Comparison of ENCODE assay signal across 1 cellular context in the genomic region with DNA sequence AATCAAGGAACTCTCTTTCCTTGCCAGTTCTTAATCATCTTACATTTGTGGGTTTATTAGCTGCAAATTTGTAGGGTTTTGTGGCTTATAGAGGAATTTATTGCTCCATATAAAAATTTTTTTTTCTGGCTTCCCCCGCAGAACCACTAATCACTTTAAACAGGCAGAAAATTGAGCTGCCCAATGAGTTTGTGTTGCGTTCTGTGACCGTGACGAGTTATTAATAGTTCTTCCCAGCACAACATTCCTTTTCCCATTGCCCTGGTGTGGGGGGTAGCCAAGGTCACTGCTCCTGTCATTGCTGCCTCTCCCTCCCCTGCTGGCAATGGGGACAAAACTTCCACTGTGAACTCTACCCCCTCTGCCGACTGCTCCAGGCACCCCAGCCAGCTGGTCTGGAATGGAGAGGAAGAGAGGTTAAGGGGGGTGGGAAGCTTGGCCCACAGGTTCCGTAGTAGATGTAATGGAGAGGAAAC.
TF ChIP-seq lines count a peak whose summit lies in the region.

No MANE protein-coding gene starts in this region.

TF ChIP-seq in HepG2, 621 proteins besides CTCF, POLR2A, EP300 and RAD21 (continued from another document and continues in another):
- no peak for TF ChIP-seq AKAP8 (CRISPR knock-in tag; IDR thresholded peaks at IDR 0.05)
- TF ChIP-seq SMYD3 (CRISPR knock-in tag; IDR thresholded peaks at IDR 0.05) = no peak
- no peak for TF ChIP-seq FOXP1 (IDR thresholded peaks at IDR 0.05)
- no peak for TF ChIP-seq FOXP1 (CRISPR knock-in tag; IDR thresholded peaks at IDR 0.05)
- TF ChIP-seq ZNF572 (CRISPR knock-in tag; IDR thresholded peaks at IDR 0.05) = no peak
- TF ChIP-seq, protein P1, sequence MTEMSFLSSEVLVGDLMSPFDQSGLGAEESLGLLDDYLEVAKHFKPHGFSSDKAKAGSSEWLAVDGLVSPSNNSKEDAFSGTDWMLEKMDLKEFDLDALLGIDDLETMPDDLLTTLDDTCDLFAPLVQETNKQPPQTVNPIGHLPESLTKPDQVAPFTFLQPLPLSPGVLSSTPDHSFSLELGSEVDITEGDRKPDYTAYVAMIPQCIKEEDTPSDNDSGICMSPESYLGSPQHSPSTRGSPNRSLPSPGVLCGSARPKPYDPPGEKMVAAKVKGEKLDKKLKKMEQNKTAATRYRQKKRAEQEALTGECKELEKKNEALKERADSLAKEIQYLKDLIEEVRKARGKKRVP (CRISPR knock-in tag; IDR thresholded peaks at IDR 0.05) = no peak
- TF ChIP-seq ZNF703 (CRISPR knock-in tag; IDR thresholded peaks at IDR 0.05; ENCODE audit: borderline replicate concordance) = no peak
- TF ChIP-seq, protein P2, sequence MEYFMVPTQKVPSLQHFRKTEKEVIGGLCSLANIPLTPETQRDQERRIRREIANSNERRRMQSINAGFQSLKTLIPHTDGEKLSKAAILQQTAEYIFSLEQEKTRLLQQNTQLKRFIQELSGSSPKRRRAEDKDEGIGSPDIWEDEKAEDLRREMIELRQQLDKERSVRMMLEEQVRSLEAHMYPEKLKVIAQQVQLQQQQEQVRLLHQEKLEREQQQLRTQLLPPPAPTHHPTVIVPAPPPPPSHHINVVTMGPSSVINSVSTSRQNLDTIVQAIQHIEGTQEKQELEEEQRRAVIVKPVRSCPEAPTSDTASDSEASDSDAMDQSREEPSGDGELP (IDR thresholded peaks at IDR 0.05; ENCODE audit: borderline replicate concordance, low read depth) = peak; percentile 66; the same call in 1 of the 2 replicates
- TF ChIP-seq PHB2 (IDR thresholded peaks at IDR 0.05; ENCODE audit: partially characterized antibody) = no peak
- peak; percentile 22; the same call in 1 of the 2 replicates for TF ChIP-seq STAG1 (CRISPR knock-in tag; IDR thresholded peaks at IDR 0.05)
- TF ChIP-seq ZFX (CRISPR knock-in tag; IDR thresholded peaks at IDR 0.05; ENCODE audit: low read depth) = peak; percentile 22; the same call in 1 of the 2 replicates
- no peak for TF ChIP-seq ZNF549 (CRISPR knock-in tag; IDR thresholded peaks at IDR 0.05)
- TF ChIP-seq HDAC1 (CRISPR knock-in tag; IDR thresholded peaks at IDR 0.05) = no peak
- TF ChIP-seq ZNF224 (CRISPR knock-in tag; IDR thresholded peaks at IDR 0.05) = no peak
- no peak for TF ChIP-seq EED (CRISPR knock-in tag; IDR thresholded peaks at IDR 0.05)
- TF ChIP-seq, protein P3, sequence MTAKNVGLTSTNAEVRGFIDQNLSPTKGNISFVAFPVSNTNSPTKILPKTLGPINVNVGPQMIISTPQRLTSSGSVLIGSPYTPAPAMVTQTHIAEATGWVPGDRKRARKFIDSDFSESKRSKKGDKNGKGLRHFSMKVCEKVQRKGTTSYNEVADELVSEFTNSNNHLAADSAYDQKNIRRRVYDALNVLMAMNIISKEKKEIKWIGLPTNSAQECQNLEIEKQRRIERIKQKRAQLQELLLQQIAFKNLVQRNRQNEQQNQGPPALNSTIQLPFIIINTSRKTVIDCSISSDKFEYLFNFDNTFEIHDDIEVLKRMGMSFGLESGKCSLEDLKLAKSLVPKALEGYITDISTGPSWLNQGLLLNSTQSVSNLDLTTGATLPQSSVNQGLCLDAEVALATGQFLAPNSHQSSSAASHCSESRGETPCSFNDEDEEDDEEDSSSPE (CRISPR knock-in tag; IDR thresholded peaks at IDR 0.05) = no peak
- TF ChIP-seq TEAD3 (CRISPR knock-in tag; optimal IDR thresholded peaks at IDR 0.05; ENCODE audit: borderline replicate concordance) = peak; percentile 16
- peak; percentile 48; the same call in 1 of the 2 replicates for TF ChIP-seq ZNF629 (CRISPR knock-in tag; conservative IDR thresholded peaks at IDR 0.05)
- no peak for TF ChIP-seq ZNF333 (CRISPR knock-in tag; IDR thresholded peaks at IDR 0.05; ENCODE audit: borderline replicate concordance)
- no peak for TF ChIP-seq ATF1 (CRISPR knock-in tag; IDR thresholded peaks at IDR 0.05)
- TF ChIP-seq, protein P4, sequence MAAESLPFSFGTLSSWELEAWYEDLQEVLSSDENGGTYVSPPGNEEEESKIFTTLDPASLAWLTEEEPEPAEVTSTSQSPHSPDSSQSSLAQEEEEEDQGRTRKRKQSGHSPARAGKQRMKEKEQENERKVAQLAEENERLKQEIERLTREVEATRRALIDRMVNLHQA (CRISPR knock-in tag; IDR thresholded peaks at IDR 0.05) = no peak
- TF ChIP-seq, protein P5, sequence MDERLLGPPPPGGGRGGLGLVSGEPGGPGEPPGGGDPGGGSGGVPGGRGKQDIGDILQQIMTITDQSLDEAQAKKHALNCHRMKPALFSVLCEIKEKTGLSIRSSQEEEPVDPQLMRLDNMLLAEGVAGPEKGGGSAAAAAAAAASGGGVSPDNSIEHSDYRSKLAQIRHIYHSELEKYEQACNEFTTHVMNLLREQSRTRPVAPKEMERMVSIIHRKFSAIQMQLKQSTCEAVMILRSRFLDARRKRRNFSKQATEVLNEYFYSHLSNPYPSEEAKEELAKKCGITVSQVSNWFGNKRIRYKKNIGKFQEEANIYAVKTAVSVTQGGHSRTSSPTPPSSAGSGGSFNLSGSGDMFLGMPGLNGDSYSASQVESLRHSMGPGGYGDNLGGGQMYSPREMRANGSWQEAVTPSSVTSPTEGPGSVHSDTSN (CRISPR knock-in tag; IDR thresholded peaks at IDR 0.05) = no peak
- TF ChIP-seq, protein P6, sequence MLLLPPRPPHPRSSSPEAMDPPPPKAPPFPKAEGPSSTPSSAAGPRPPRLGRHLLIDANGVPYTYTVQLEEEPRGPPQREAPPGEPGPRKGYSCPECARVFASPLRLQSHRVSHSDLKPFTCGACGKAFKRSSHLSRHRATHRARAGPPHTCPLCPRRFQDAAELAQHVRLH (CRISPR knock-in tag; IDR thresholded peaks at IDR 0.05; ENCODE audit: borderline replicate concordance, low read depth) = no peak
- TF ChIP-seq HNF4A (CRISPR knock-in tag; IDR thresholded peaks at IDR 0.05) = peak; percentile 42
- no peak for TF ChIP-seq ZNF567 (CRISPR knock-in tag; IDR thresholded peaks at IDR 0.05; ENCODE audit: borderline replicate concordance)
- no peak for TF ChIP-seq MIXL1 (CRISPR knock-in tag; IDR thresholded peaks at IDR 0.05)
- TF ChIP-seq ZNF746 (CRISPR knock-in tag; IDR thresholded peaks at IDR 0.05) = no peak; the same call in 1 of the 2 replicates
- no peak for TF ChIP-seq NCOA2 (CRISPR knock-in tag; IDR thresholded peaks at IDR 0.05)
- TF ChIP-seq SIN3A (IDR thresholded peaks at IDR 0.05; ENCODE audit: borderline replicate concordance, low read depth, low read length) = no peak
- TF ChIP-seq SOX5 (CRISPR knock-in tag; IDR thresholded peaks at IDR 0.05; ENCODE audit: borderline replicate concordance) = 0 out of 2 replicates have a peak, but pooled peaks have one; percentile 12
- TF ChIP-seq, protein P7, sequence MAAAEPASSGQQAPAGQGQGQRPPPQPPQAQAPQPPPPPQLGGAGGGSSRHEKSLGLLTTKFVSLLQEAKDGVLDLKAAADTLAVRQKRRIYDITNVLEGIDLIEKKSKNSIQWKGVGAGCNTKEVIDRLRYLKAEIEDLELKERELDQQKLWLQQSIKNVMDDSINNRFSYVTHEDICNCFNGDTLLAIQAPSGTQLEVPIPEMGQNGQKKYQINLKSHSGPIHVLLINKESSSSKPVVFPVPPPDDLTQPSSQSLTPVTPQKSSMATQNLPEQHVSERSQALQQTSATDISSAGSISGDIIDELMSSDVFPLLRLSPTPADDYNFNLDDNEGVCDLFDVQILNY (CRISPR knock-in tag; conservative IDR thresholded peaks at IDR 0.05) = no peak
- TF ChIP-seq ZNF569 (CRISPR knock-in tag; IDR thresholded peaks at IDR 0.05; ENCODE audit: borderline replicate concordance) = no peak
- TF ChIP-seq, protein P8, sequence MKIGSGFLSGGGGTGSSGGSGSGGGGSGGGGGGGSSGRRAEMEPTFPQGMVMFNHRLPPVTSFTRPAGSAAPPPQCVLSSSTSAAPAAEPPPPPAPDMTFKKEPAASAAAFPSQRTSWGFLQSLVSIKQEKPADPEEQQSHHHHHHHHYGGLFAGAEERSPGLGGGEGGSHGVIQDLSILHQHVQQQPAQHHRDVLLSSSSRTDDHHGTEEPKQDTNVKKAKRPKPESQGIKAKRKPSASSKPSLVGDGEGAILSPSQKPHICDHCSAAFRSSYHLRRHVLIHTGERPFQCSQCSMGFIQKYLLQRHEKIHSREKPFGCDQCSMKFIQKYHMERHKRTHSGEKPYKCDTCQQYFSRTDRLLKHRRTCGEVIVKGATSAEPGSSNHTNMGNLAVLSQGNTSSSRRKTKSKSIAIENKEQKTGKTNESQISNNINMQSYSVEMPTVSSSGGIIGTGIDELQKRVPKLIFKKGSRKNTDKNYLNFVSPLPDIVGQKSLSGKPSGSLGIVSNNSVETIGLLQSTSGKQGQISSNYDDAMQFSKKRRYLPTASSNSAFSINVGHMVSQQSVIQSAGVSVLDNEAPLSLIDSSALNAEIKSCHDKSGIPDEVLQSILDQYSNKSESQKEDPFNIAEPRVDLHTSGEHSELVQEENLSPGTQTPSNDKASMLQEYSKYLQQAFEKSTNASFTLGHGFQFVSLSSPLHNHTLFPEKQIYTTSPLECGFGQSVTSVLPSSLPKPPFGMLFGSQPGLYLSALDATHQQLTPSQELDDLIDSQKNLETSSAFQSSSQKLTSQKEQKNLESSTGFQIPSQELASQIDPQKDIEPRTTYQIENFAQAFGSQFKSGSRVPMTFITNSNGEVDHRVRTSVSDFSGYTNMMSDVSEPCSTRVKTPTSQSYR (CRISPR knock-in tag; IDR thresholded peaks at IDR 0.05; ENCODE audit: borderline replicate concordance) = peak; percentile 50; the same call in 1 of the 2 replicates
- TF ChIP-seq, protein P9, sequence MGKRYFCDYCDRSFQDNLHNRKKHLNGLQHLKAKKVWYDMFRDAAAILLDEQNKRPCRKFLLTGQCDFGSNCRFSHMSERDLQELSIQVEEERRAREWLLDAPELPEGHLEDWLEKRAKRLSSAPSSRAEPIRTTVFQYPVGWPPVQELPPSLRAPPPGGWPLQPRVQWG (CRISPR knock-in tag; IDR thresholded peaks at IDR 0.05; ENCODE audit: borderline replicate concordance, low read depth) = no peak
- TF ChIP-seq, protein P10, sequence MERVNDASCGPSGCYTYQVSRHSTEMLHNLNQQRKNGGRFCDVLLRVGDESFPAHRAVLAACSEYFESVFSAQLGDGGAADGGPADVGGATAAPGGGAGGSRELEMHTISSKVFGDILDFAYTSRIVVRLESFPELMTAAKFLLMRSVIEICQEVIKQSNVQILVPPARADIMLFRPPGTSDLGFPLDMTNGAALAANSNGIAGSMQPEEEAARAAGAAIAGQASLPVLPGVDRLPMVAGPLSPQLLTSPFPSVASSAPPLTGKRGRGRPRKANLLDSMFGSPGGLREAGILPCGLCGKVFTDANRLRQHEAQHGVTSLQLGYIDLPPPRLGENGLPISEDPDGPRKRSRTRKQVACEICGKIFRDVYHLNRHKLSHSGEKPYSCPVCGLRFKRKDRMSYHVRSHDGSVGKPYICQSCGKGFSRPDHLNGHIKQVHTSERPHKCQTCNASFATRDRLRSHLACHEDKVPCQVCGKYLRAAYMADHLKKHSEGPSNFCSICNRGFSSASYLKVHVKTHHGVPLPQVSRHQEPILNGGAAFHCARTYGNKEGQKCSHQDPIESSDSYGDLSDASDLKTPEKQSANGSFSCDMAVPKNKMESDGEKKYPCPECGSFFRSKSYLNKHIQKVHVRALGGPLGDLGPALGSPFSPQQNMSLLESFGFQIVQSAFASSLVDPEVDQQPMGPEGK (CRISPR knock-in tag; IDR thresholded peaks at IDR 0.05) = peak; percentile 65
- TF ChIP-seq, protein P11, sequence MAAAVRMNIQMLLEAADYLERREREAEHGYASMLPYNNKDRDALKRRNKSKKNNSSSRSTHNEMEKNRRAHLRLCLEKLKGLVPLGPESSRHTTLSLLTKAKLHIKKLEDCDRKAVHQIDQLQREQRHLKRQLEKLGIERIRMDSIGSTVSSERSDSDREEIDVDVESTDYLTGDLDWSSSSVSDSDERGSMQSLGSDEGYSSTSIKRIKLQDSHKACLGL (CRISPR knock-in tag; IDR thresholded peaks at IDR 0.05) = no peak
- TF ChIP-seq PITX1 (CRISPR knock-in tag; IDR thresholded peaks at IDR 0.05) = no peak
- TF ChIP-seq, protein P12, sequence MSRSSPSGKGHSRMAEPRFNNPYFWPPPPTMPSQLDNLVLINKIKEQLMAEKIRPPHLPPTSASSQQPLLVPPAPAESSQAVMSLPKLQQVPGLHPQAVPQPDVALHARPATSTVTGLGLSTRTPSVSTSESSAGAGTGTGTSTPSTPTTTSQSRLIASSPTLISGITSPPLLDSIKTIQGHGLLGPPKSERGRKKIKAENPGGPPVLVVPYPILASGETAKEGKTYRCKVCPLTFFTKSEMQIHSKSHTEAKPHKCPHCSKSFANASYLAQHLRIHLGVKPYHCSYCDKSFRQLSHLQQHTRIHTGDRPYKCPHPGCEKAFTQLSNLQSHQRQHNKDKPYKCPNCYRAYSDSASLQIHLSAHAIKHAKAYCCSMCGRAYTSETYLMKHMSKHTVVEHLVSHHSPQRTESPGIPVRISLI (CRISPR knock-in tag; IDR thresholded peaks at IDR 0.05; ENCODE audit: borderline replicate concordance) = no peak
- TF ChIP-seq MXI1 (IDR thresholded peaks at IDR 0.05; ENCODE audit: borderline replicate concordance, low read depth, low read length) = no peak
- no peak for TF ChIP-seq CBFB (CRISPR knock-in tag; IDR thresholded peaks at IDR 0.05)
- TF ChIP-seq, protein P13, sequence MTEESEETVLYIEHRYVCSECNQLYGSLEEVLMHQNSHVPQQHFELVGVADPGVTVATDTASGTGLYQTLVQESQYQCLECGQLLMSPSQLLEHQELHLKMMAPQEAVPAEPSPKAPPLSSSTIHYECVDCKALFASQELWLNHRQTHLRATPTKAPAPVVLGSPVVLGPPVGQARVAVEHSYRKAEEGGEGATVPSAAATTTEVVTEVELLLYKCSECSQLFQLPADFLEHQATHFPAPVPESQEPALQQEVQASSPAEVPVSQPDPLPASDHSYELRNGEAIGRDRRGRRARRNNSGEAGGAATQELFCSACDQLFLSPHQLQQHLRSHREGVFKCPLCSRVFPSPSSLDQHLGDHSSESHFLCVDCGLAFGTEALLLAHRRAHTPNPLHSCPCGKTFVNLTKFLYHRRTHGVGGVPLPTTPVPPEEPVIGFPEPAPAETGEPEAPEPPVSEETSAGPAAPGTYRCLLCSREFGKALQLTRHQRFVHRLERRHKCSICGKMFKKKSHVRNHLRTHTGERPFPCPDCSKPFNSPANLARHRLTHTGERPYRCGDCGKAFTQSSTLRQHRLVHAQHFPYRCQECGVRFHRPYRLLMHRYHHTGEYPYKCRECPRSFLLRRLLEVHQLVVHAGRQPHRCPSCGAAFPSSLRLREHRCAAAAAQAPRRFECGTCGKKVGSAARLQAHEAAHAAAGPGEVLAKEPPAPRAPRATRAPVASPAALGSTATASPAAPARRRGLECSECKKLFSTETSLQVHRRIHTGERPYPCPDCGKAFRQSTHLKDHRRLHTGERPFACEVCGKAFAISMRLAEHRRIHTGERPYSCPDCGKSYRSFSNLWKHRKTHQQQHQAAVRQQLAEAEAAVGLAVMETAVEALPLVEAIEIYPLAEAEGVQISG (CRISPR knock-in tag; IDR thresholded peaks at IDR 0.05) = no peak
- no peak for TF ChIP-seq SRSF4 (IDR thresholded peaks at IDR 0.05; ENCODE audit: low read depth, low read length, poor library complexity, severe bottlenecking)
- TF ChIP-seq, protein P14, sequence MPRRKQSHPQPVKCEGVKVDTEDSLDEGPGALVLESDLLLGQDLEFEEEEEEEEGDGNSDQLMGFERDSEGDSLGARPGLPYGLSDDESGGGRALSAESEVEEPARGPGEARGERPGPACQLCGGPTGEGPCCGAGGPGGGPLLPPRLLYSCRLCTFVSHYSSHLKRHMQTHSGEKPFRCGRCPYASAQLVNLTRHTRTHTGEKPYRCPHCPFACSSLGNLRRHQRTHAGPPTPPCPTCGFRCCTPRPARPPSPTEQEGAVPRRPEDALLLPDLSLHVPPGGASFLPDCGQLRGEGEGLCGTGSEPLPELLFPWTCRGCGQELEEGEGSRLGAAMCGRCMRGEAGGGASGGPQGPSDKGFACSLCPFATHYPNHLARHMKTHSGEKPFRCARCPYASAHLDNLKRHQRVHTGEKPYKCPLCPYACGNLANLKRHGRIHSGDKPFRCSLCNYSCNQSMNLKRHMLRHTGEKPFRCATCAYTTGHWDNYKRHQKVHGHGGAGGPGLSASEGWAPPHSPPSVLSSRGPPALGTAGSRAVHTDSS (CRISPR knock-in tag; conservative IDR thresholded peaks at IDR 0.05) = no peak
- no peak for TF ChIP-seq ETV6 (CRISPR knock-in tag; conservative IDR thresholded peaks at IDR 0.05)
- no peak for TF ChIP-seq ZBTB21 (CRISPR knock-in tag; IDR thresholded peaks at IDR 0.05)
- TF ChIP-seq SALL1 (CRISPR knock-in tag; IDR thresholded peaks at IDR 0.05) = peak; percentile 28; the same call in 1 of the 2 replicates
